In the genomic region with DNA sequence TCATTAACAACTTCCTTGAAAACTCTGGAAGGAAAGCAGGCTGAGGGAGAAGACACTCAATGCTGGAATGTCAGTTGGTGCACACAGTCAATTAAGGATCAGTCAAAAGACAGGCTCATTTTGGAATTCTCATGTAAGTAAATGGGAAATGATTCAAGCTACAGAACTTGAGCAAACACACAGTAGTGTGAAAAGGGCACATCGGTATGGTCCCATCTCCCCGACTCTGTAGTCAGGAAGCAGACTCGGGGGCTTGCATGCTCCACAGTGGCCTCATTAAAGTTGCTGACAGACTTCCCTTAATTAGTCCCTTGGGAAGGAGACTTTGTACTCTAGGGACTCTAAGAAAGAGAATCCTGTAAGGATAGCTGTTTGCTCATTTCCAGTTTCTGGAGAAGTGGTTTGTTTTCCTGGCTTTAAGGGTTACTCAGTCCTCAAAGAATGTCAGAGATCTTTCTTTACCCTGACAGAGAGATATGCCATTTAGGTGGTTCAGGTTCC, we compare ENCODE assay signal across 12 cellular contexts.
A peak's percentile ranks its signal among the peaks of the same experiment; 100 is the strongest.
DNase-seq lines count a peak whose midpoint lies in the region; ATAC-seq and TF ChIP-seq lines count a peak whose summit lies in the region.
"Had no signal": no experiment of that assay in that cellular context is flagged by ENCODE, and none has a peak within 500 bp of the region (broad histone marks: within the 10 kb centered on the region; RNA-seq: fewer than 3 reads in every experiment).

No MANE protein-coding gene starts in this region.

- no peak overlapping the region for H3K4me3 Mint-ChIP-seq in stimulated activated naive B cell treated with anti-CD40 and anti-IgM and Interleukin-4, amounts not matched to agents 10 μg/mL and 1 μg/mL and 100 μg/mL, for 72 hours

- no peak for ATAC-seq in stimulated activated naive B cell treated with anti-CD40 and anti-IgM and Interleukin-4, amounts not matched to agents 10 μg/mL and 1 μg/mL and 100 μg/mL, for 72 hours (replicated peaks)
- ATAC-seq in HG02678 (IDR thresholded peaks at IDR 0.05; ENCODE audit: unreplicated experiment): no peak
- ATAC-seq: HCT116, pancreas had no signal

- no peak overlapping the region for H3K27ac Mint-ChIP-seq in stimulated activated naive B cell treated with anti-CD40 and anti-IgM and Interleukin-4, amounts not matched to agents 10 μg/mL and 1 μg/mL and 100 μg/mL, for 72 hours

- peaks cover 0 to 4% of the 10 kb centered on the region in 2 donors for H3K27me3 Mint-ChIP-seq in stimulated activated naive B cell treated with anti-CD40 and anti-IgM and Interleukin-4, amounts not matched to agents 10 μg/mL and 1 μg/mL and 100 μg/mL, for 72 hours

- H3K9me3 Mint-ChIP-seq in stimulated activated naive B cell treated with anti-CD40 and anti-IgM and Interleukin-4, amounts not matched to agents 10 μg/mL and 1 μg/mL and 100 μg/mL, for 72 hours: no peaks in the 10 kb centered on the region

- no peaks in the 10 kb centered on the region for H3K36me3 Mint-ChIP-seq in stimulated activated naive B cell treated with anti-CD40 and anti-IgM and Interleukin-4, amounts not matched to agents 10 μg/mL and 1 μg/mL and 100 μg/mL, for 72 hours

- no peak for TF ChIP-seq POLR2A in NB4 (IDR thresholded peaks at IDR 0.05; ENCODE audit: extremely low read depth, insufficient read length)

- TF ChIP-seq CTCF in NB4 (IDR thresholded peaks at IDR 0.05; ENCODE audit: low read depth, low read length) (no peak), choroid plexus epithelial cell (conservative IDR thresholded peaks at IDR 0.05; ENCODE audit: low read depth, low read length) (no peak)

- DNase-seq in Daoy (ENCODE audit: low read depth) (peak; percentile 80), NB4 (ENCODE audit: low read depth) (peak; percentile 3), choroid plexus epithelial cell (ENCODE audit: low read depth) (peak; percentile 61), kidney tubule cell (ENCODE audit: low spot score) (peak; percentile 67), NAMALWA (ENCODE audit: low spot score) (no peak), HPDE6-E6E7 (ENCODE audit: extremely low spot score) (no peak)
- DNase-seq in stimulated activated naive B cell treated with anti-CD40 and anti-IgM and Interleukin-4, amounts not matched to agents 10 μg/mL and 1 μg/mL and 100 μg/mL, for 72 hours: no peak
- DNase-seq: heart right ventricle, pancreas had no signal

- H3K4me1 Mint-ChIP-seq in stimulated activated naive B cell treated with anti-CD40 and anti-IgM and Interleukin-4, amounts not matched to agents 10 μg/mL and 1 μg/mL and 100 μg/mL, for 72 hours: no peaks in the 10 kb centered on the region

- H3K4me3 ChIP-seq in NB4 (ENCODE audit: low read depth, low read length) (no peak overlapping the region), choroid plexus epithelial cell (ENCODE audit: low read depth, low read length) (no peak overlapping the region)
- H3K4me3 ChIP-seq: cardiac muscle cell, heart right ventricle, pancreas had no signal

Comparison
In these comparisons a context has a peak if more than half of its experiments do, and no peak if none do; other contexts are left out.
1. DNase-seq: peak in Daoy (single experiment), NB4 (single experiment), choroid plexus epithelial cell (single experiment) and kidney tubule cell (single experiment); none in stimulated activated naive B cell treated with anti-CD40 and anti-IgM and Interleukin-4, amounts not matched to agents 10 μg/mL and 1 μg/mL and 100 μg/mL, for 72 hours (single experiment), NAMALWA (single experiment) and HPDE6-E6E7 (single experiment).